ENCODE assay signal across 10 cellular contexts in the genomic region with DNA sequence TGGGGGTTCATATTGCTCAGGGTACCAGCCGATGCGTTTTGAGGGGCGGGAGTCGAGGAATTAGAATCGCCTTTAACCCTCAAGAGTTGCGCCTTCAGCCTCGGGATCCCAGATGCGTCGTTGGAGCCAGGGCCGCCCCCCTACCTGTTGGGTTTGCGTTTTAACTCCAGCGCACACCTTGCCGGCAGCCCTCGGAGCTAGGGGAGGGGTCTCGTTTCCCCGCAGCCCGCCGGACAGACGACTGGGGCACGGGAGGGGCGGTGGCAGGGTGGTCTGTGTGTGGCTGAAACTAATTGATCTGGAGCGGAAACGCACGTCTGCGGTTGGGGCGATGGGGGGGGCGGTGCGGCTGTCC. TPM values are rescaled to one million over a fixed set of nuclear protein-coding genes. Genes with fewer than 3 reads are reported as not detected.
A peak's percentile ranks its signal among the peaks of the same experiment; 100 is the strongest.
DNase-seq lines count a peak whose midpoint lies in the region; ATAC-seq and TF ChIP-seq lines count a peak whose summit lies in the region.
"Had no signal": no experiment of that assay in that cellular context is flagged by ENCODE, and none has a peak within 500 bp of the region (broad histone marks: within the 10 kb centered on the region; RNA-seq: fewer than 3 reads in every experiment).

No MANE protein-coding gene starts in this region.

- no peaks in the 10 kb centered on the region for H3K27me3 Mint-ChIP-seq in chondrocyte (ENCODE audit: low read depth)
- peaks cover 12% of the 10 kb centered on the region for H3K27me3 Mint-ChIP-seq in memory B cell
- peaks cover 65 to 96% (median 79%) of the 10 kb centered on the region in 3 donors for H3K27me3 Mint-ChIP-seq in CD14-positive monocyte (ENCODE audit: low read depth in 3 of 3)

- H3K4me2 ChIP-seq in OCI-LY7 (ENCODE audit: low read length) = no peak overlapping the region

- no peaks in the 10 kb centered on the region for H3K9me2 ChIP-seq in OCI-LY7 (ENCODE audit: insufficient read depth, low read length)

- no peaks in the 10 kb centered on the region for H3K9me3 ChIP-seq in heart left ventricle
- no peaks in the 10 kb centered on the region for H3K9me3 ChIP-seq in tibial nerve
- no peaks in the 10 kb centered on the region for H3K9me3 ChIP-seq in OCI-LY7 (ENCODE audit: low read length)

- H3K36me3 ChIP-seq in heart left ventricle = no peaks in the 10 kb centered on the region
- no peaks in the 10 kb centered on the region for H3K36me3 ChIP-seq in tibial nerve
- H3K36me3 ChIP-seq in OCI-LY7 (ENCODE audit: insufficient read depth, low read length) = no peaks in the 10 kb centered on the region

- ATAC-seq in heart left ventricle (no peak), Right ventricle myocardium inferior (no peak), memory B cell (ENCODE audit: low read depth) (no peak), HG03378 (IDR thresholded peaks at IDR 0.05; ENCODE audit: unreplicated experiment) (no peak)
- ATAC-seq: CD8-positive, alpha-beta T cell had no signal

- no peaks in the 10 kb centered on the region for H3K9me3 Mint-ChIP-seq in chondrocyte (ENCODE audit: low read depth)
- H3K9me3 Mint-ChIP-seq in memory B cell = no peaks in the 10 kb centered on the region
- peaks cover 0 to 27% (median 10%) of the 10 kb centered on the region in 7 donors for H3K9me3 Mint-ChIP-seq in CD14-positive monocyte
- H3K9me3 Mint-ChIP-seq: CD8-positive, alpha-beta T cell had no signal

- no peaks in the 10 kb centered on the region for H3K79me2 ChIP-seq in OCI-LY7 (ENCODE audit: insufficient read depth, low read depth, low read length)

- intact Hi-C loops in heart left ventricle (cut with DNase I) (loop anchor here in 6 of 10 donors (5.0 to 10.0 kb wide), 4 partner anchors 140 to 195 kb away; no protein-coding TSS in a partner anchor), Right ventricle myocardium inferior (cut with DNase I) (no loop called here), OCI-LY7 (cut with micrococcal nuclease; ENCODE audit: unreplicated experiment) (no loop called here), CD14-positive monocyte (cut with micrococcal nuclease) (no loop called here)

- H2AFZ ChIP-seq in OCI-LY7 (ENCODE audit: low read length) = no peak overlapping the region

- CTCF ChIA-PET in OCI-LY7 (lab: Charles Lee; ENCODE audit: unreplicated experiment) = no interaction called here

- H3K27me3 ChIP-seq in heart left ventricle = peaks cover 0 to 63% (median 0%) of the 10 kb centered on the region in 9 donors
- peaks cover 0 to 21% of the 10 kb centered on the region in 2 donors for H3K27me3 ChIP-seq in tibial nerve

- H3K4me3 ChIP-seq in heart left ventricle (peak overlapping the region in 11 of 12 donors; percentile 43 to 97 (median 85)), tibial nerve (peak overlapping the region; percentile 36 to 81 (median 52)), OCI-LY7 (ENCODE audit: low read depth, low read length, poor library complexity, severe bottlenecking) (no peak overlapping the region)

- H3K4me1 ChIP-seq in heart left ventricle = peaks cover 2 to 62% (median 49%) of the 10 kb centered on the region in 12 donors
- H3K4me1 ChIP-seq in tibial nerve = peaks cover 0 to 56% (median 35%) of the 10 kb centered on the region in 4 donors
- H3K4me1 ChIP-seq in OCI-LY7 (ENCODE audit: insufficient read depth, low read length, poor library complexity, severe bottlenecking) = no peaks in the 10 kb centered on the region

- 20 to 60% (median 24%) methylated on average over 6 to 28 of the region's 28 CpGs for WGBS in heart left ventricle, 4 donors
- WGBS in tibial nerve, 2 donors = 8 to 13% methylated on average over 11 to 27 of the region's 28 CpGs

- no peak for TF ChIP-seq EP300 in tibial nerve (IDR thresholded peaks at IDR 0.05)

- no TSS peak for BruUV-seq in OCI-LY7 (replicated peaks; lab: Mats Ljungman, UMichigan)

- H3K27ac ChIP-seq in heart left ventricle (peak overlapping the region in 7 of 12 donors; percentile 6 to 100 (median 78)), tibial nerve (peak overlapping the region; percentile 32 to 87 (median 78)), OCI-LY7 (ENCODE audit: low read depth, low read length, poor library complexity, severe bottlenecking) (no peak overlapping the region)

- no peaks in the 10 kb centered on the region for H4K20me1 ChIP-seq in OCI-LY7 (ENCODE audit: insufficient read depth, low read length)

- no peaks in the 10 kb centered on the region for H3K36me3 Mint-ChIP-seq in chondrocyte (ENCODE audit: low read depth)
- no peaks in the 10 kb centered on the region for H3K36me3 Mint-ChIP-seq in memory B cell
- H3K36me3 Mint-ChIP-seq in CD14-positive monocyte = peaks cover 2 to 3% of the 10 kb centered on the region in 2 donors
- H3K36me3 Mint-ChIP-seq: CD8-positive, alpha-beta T cell had no signal

- H3K4me1 Mint-ChIP-seq in chondrocyte (ENCODE audit: low read depth) (peaks cover 30% of the 10 kb centered on the region), memory B cell (peaks cover 16% of the 10 kb centered on the region), CD14-positive monocyte (peaks cover 34% of the 10 kb centered on the region)

- POLR2A ChIA-PET in OCI-LY7 (lab: Charles Lee) = no interaction called here

- no peak for TF ChIP-seq CTCF in heart left ventricle (IDR thresholded peaks at IDR 0.05)
- no peak for TF ChIP-seq CTCF in chondrocyte (IDR thresholded peaks at IDR 0.05)
- TF ChIP-seq CTCF in tibial nerve (IDR thresholded peaks at IDR 0.05) = no peak
- TF ChIP-seq CTCF in OCI-LY7 (conservative IDR thresholded peaks at IDR 0.05; ENCODE audit: low read length) = no peak
- TF ChIP-seq CTCF in CD14-positive monocyte (IDR thresholded peaks at IDR 0.05) = no peak

- TF ChIP-seq POLR2A in heart left ventricle (IDR thresholded peaks at IDR 0.05) (no peak), tibial nerve (IDR thresholded peaks at IDR 0.05) (no peak)

- H3K4me3 Mint-ChIP-seq in chondrocyte (ENCODE audit: unreplicated experiment) (peak overlapping the region; percentile 31), memory B cell (peak overlapping the region; percentile 21), CD14-positive monocyte (peak overlapping the region in 1 of 2 donors; percentile 71)
- H3K4me3 Mint-ChIP-seq: CD8-positive, alpha-beta T cell had no signal

- H3K27ac Mint-ChIP-seq in chondrocyte (ENCODE audit: unreplicated experiment) (no peak overlapping the region), memory B cell (peak overlapping the region; percentile 67), CD14-positive monocyte (no peak overlapping the region)
- H3K27ac Mint-ChIP-seq: CD8-positive, alpha-beta T cell had no signal

- DNase-seq in heart left ventricle = no peak
- no peak for DNase-seq in Right ventricle myocardium inferior (ENCODE audit: missing footprints)
- DNase-seq in chondrocyte (ENCODE audit: low spot score) = peak; percentile 68
- DNase-seq in memory B cell (ENCODE audit: low spot score in 2 of 2) = no peak
- DNase-seq in tibial nerve (ENCODE audit: low spot score in 2 of 2) = no peak
- DNase-seq in OCI-LY7 (ENCODE audit: low spot score) = no peak
- DNase-seq in CD14-positive monocyte (ENCODE audit: low spot score) = no peak
- DNase-seq: CD8-positive, alpha-beta T cell; KG1 had no signal

RNA-seq across cellular contexts. Expression of gene CCND1, which starts 3.4 kb away (rescaled TPM):
- 100 to 1,000 TPM; 104 to 312 (median 162) TPM for total RNA-seq in heart left ventricle
- polyA plus RNA-seq in heart left ventricle = 10 to 100 TPM; 27.9 to 50.5 TPM
- 145 TPM for total RNA-seq in Right ventricle myocardium inferior
- 129 to 300 TPM (median 130 TPM) in 3 replicates for total RNA-seq in chondrocyte
- 100 to 1,000 TPM; 108 to 259 (median 168) TPM for total RNA-seq in tibial nerve
- total RNA-seq in OCI-LY7 (2014; rRNA removed; shearing (Covaris generic)) = 0.44 TPM in 1 of 2 replicates, not detected in the other
- total RNA-seq in OCI-LY7 (2022) = not detected in 2 replicates
- not detected for polyA plus RNA-seq in CD14-positive monocyte

RNA-seq across cellular contexts. Expression of gene LTO1, which starts 37.6 kb away (rescaled TPM):
- total RNA-seq in heart left ventricle (10 to 100 TPM in 1 of 9 donors, 1 to 10 TPM in 8; 4.1 to 13.4 (median 8.4) TPM), Right ventricle myocardium inferior (9.2 TPM), chondrocyte (15.5 to 21.9 TPM (median 16.2 TPM) in 3 replicates), tibial nerve (10 to 100 TPM; 22.5 to 29.9 (median 23.1) TPM), OCI-LY7 (2022) (34.5 and 35.9 TPM in 2 replicates)
- polyA plus RNA-seq in heart left ventricle (10 to 100 TPM; 10.9 to 14.4 TPM), CD14-positive monocyte (1 to 10 TPM; 3.9 to 5.2 TPM)
- 27.6 and 28.8 TPM in 2 replicates for total RNA-seq in OCI-LY7 (2014; rRNA removed; shearing (Covaris generic))

Comparison
In these comparisons a context has a peak if more than half of its experiments do, and no peak if none do; other contexts are left out.
1. intact Hi-C loops: an anchor here in heart left ventricle (5.0 to 10.0 kb wide); none called in Right ventricle myocardium inferior, OCI-LY7 and CD14-positive monocyte.
2. RNA of gene CCND1, which starts 3.4 kb away (total RNA-seq): 108 to 259 TPM in tibial nerve, 104 to 312 TPM in heart left ventricle, 145 TPM in Right ventricle myocardium inferior (single experiment) and 129 to 300 TPM in chondrocyte; 0.44 TPM in OCI-LY7; every median in the first group is over 10 times any median in the second.